19 cellular contexts compared by ENCODE assay signal in the genomic region with DNA sequence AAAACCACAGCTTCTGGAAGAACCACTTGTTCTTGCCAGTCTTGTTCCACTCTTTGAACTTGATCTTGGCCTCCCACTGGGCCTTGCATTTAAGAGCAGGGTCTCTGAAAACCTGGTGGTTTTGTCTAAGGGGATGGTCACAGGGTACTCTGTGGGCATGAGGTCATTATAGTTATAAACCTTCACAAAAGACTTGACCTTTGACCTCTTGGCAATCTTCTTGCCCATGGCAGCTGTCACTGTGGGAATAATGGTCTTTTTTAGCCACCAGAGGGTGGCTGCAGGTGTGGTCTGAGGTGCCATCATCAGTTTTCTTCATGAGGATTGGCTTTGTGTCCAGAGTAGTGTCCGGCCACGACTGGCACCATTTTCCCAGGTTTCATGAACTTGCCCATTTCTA. TPM values are rescaled to one million over a fixed set of nuclear protein-coding genes. Genes with fewer than 3 reads are reported as not detected.
DNase-seq lines count a peak whose midpoint lies in the region; ATAC-seq, FAIRE-seq and TF ChIP-seq lines count a peak whose summit lies in the region.
"Had no signal": no experiment of that assay in that cellular context is flagged by ENCODE, and none has a peak within 500 bp of the region (broad histone marks: within the 10 kb centered on the region; RNA-seq: fewer than 3 reads in every experiment).

No MANE protein-coding gene starts in this region.

- H3K27me3 Mint-ChIP-seq in activated CD4-positive, alpha-beta T cell treated with anti-CD3 and anti-CD28 coated beads, Interleukin-2, amount 10 ng/mL, durations not matched to agents 24 days and 14 days = no peaks in the 10 kb centered on the region

- H3K27ac Mint-ChIP-seq in activated CD4-positive, alpha-beta T cell treated with anti-CD3 and anti-CD28 coated beads, Interleukin-2, amount 10 ng/mL, durations not matched to agents 24 days and 14 days = peak overlapping the region; percentile 66
- H3K27ac Mint-ChIP-seq: HFFc6 had no signal

- 97% methylated on average over 2 of the region's 2 CpGs for WGBS in liver

- H3K4me1 Mint-ChIP-seq in activated CD4-positive, alpha-beta T cell treated with anti-CD3 and anti-CD28 coated beads, Interleukin-2, amount 10 ng/mL, durations not matched to agents 24 days and 14 days = peaks cover 21% of the 10 kb centered on the region

- DNase-seq in activated CD4-positive, alpha-beta T cell treated with anti-CD3 and anti-CD28 coated beads, Interleukin-2, amount 10 ng/mL, durations not matched to agents 24 days and 14 days = no peak
- no peak for DNase-seq in activated CD4-positive, alpha-beta T cell treated with anti-CD3 and anti-CD28 coated beads, Interleukin-2, amount 50 U/mL, for 1 hour
- DNase-seq in A673 (ENCODE audit: low spot score) = no peak
- no peak for DNase-seq in GM19239 (ENCODE audit: insufficient read length, low spot score)
- no peak for DNase-seq in medulla oblongata (ENCODE audit: extremely low spot score)
- DNase-seq: AML-193, DND-41, H7, HFFc6, KG1, NCI-H1930, NCI-H2171, NCI-H526, OCI-M1, SHP77 had no signal

- H3K27ac ChIP-seq in A673 (ENCODE audit: low read depth, low read length, poor library complexity, severe bottlenecking) (no peak overlapping the region), liver (ENCODE audit: low read depth in 1 of 2, low read length in 2 of 2) (no peak overlapping the region)
- H3K27ac ChIP-seq: C4-2B, SK-N-MC had no signal

- peaks cover 42% of the 10 kb centered on the region for H3K36me3 Mint-ChIP-seq in activated CD4-positive, alpha-beta T cell treated with anti-CD3 and anti-CD28 coated beads, Interleukin-2, amount 10 ng/mL, durations not matched to agents 24 days and 14 days (ENCODE audit: low read depth)

- H3K4me3 Mint-ChIP-seq in activated CD4-positive, alpha-beta T cell treated with anti-CD3 and anti-CD28 coated beads, Interleukin-2, amount 10 ng/mL, durations not matched to agents 24 days and 14 days = no peak overlapping the region
- H3K4me3 Mint-ChIP-seq: HFFc6 had no signal

- TF ChIP-seq RAD21 in liver (IDR thresholded peaks at IDR 0.05) = no peak

- no peak for ATAC-seq in esophagus mucosa

- no peaks in the 10 kb centered on the region for H3K9me3 Mint-ChIP-seq in activated CD4-positive, alpha-beta T cell treated with anti-CD3 and anti-CD28 coated beads, Interleukin-2, amount 10 ng/mL, durations not matched to agents 24 days and 14 days
- H3K9me3 Mint-ChIP-seq: HFFc6 had no signal

- CTCF ChIA-PET in A673 (lab: Charles Lee) = no interaction called here

- peaks cover 28% of the 10 kb centered on the region for H3K36me3 ChIP-seq in A673 (ENCODE audit: insufficient read depth, low read length, poor library complexity, severe bottlenecking)
- peaks cover 4 to 14% (median 5%) of the 10 kb centered on the region in 4 donors for H3K36me3 ChIP-seq in liver (ENCODE audit: control insufficient read depth in 4 of 4, insufficient read depth in 3 of 4, low read depth in 1 of 4, low read length in 3 of 4)

- no peak for TF ChIP-seq CTCF in A673 (conservative IDR thresholded peaks at IDR 0.05; ENCODE audit: low read depth, low read length)
- no peak for TF ChIP-seq CTCF in liver (IDR thresholded peaks at IDR 0.05; ENCODE audit: low read depth, low read length, missing input control)

- H3K27me3 ChIP-seq in A673 (replicated peaks; ENCODE audit: insufficient read depth, low read depth, low read length, poor library complexity) (no peaks in the 10 kb centered on the region), liver (ENCODE audit: control insufficient read depth in 4 of 4, insufficient read depth in 4 of 4, low read length in 3 of 4) (no peaks in the 10 kb centered on the region)

- H3K9me3 ChIP-seq in A673 (ENCODE audit: low read depth, low read length, poor library complexity, severe bottlenecking) = no peaks in the 10 kb centered on the region
- H3K9me3 ChIP-seq in liver (ENCODE audit: control insufficient read depth in 4 of 4, low read length in 3 of 4) = no peaks in the 10 kb centered on the region

- H3K4me1 ChIP-seq in A673 (ENCODE audit: insufficient read depth, low read length, poor library complexity, severe bottlenecking) (no peaks in the 10 kb centered on the region), liver (ENCODE audit: control insufficient read depth in 4 of 4, insufficient read depth in 4 of 4, low read length in 3 of 4) (no peaks in the 10 kb centered on the region)

- BruUV-seq in A673 (replicated peaks; lab: Mats Ljungman, UMichigan) = TSS peak; percentile 9

- POLR2A ChIA-PET in A673 (lab: Charles Lee; ENCODE audit: low non-redundant PET) = no interaction called here

- intact Hi-C loops in activated CD4-positive, alpha-beta T cell treated with anti-CD3 and anti-CD28 coated beads, Interleukin-2, amount 10 ng/mL, durations not matched to agents 24 days and 14 days (cut with micrococcal nuclease) = no loop called here
- intact Hi-C loops in A673 (cut with micrococcal nuclease; ENCODE audit: unreplicated experiment) = no loop called here

- H3K4me3 ChIP-seq in A673 (ENCODE audit: low read depth, low read length, poor library complexity, severe bottlenecking) = no peak overlapping the region
- H3K4me3 ChIP-seq in liver (ENCODE audit: low read depth in 1 of 3, low read length in 3 of 3) = no peak overlapping the region
- H3K4me3 ChIP-seq: SK-N-MC had no signal

- FAIRE-seq in GM19239 (lab: Jason Lieb, UNC) = peak; percentile 37

- no peak overlapping the region for H3K9ac ChIP-seq in liver (ENCODE audit: low read depth in 1 of 2, low read length in 2 of 2)

TF ChIP-seq in liver, 16 proteins besides CTCF, POLR2A, EP300 and RAD21:
- TF ChIP-seq, protein P1, sequence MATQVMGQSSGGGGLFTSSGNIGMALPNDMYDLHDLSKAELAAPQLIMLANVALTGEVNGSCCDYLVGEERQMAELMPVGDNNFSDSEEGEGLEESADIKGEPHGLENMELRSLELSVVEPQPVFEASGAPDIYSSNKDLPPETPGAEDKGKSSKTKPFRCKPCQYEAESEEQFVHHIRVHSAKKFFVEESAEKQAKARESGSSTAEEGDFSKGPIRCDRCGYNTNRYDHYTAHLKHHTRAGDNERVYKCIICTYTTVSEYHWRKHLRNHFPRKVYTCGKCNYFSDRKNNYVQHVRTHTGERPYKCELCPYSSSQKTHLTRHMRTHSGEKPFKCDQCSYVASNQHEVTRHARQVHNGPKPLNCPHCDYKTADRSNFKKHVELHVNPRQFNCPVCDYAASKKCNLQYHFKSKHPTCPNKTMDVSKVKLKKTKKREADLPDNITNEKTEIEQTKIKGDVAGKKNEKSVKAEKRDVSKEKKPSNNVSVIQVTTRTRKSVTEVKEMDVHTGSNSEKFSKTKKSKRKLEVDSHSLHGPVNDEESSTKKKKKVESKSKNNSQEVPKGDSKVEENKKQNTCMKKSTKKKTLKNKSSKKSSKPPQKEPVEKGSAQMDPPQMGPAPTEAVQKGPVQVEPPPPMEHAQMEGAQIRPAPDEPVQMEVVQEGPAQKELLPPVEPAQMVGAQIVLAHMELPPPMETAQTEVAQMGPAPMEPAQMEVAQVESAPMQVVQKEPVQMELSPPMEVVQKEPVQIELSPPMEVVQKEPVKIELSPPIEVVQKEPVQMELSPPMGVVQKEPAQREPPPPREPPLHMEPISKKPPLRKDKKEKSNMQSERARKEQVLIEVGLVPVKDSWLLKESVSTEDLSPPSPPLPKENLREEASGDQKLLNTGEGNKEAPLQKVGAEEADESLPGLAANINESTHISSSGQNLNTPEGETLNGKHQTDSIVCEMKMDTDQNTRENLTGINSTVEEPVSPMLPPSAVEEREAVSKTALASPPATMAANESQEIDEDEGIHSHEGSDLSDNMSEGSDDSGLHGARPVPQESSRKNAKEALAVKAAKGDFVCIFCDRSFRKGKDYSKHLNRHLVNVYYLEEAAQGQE (IDR thresholded peaks at IDR 0.05) = no peak
- peak; percentile 25 for TF ChIP-seq NR2F2 (IDR thresholded peaks at IDR 0.05)

RNA-seq across cellular contexts. Expression of a gene that starts 9.1 kb away (rescaled TPM):
- 120 and 122 TPM in 2 replicates for total RNA-seq in activated CD4-positive, alpha-beta T cell treated with anti-CD3 and anti-CD28 coated beads, Interleukin-2, amount 10 ng/mL, durations not matched to agents 24 days and 14 days
- 56.0 and 70.9 TPM in 2 replicates for total RNA-seq in A673 (2021)
- 10 to 100 TPM; 15.6 to 22.9 TPM for total RNA-seq in liver
- 1 to 10 TPM; 3.1 to 5.2 TPM for polyA plus RNA-seq in liver
- total RNA-seq in esophagus mucosa = 12.8 TPM

RNA-seq across cellular contexts. Expression of a gene that starts 40.9 kb away (rescaled TPM):
- total RNA-seq in activated CD4-positive, alpha-beta T cell treated with anti-CD3 and anti-CD28 coated beads, Interleukin-2, amount 10 ng/mL, durations not matched to agents 24 days and 14 days = 0.14 and 0.21 TPM in 2 replicates
- total RNA-seq in A673 (2021) (1.1 TPM in 2 replicates), liver (under 1 TPM; 0.05 to 0.08 TPM), esophagus mucosa (0.12 TPM)
- under 1 TPM; 0.05 to 0.47 TPM for polyA plus RNA-seq in liver

RNA-seq across cellular contexts. Expression of a gene that starts 50.3 kb away (rescaled TPM):
- total RNA-seq in activated CD4-positive, alpha-beta T cell treated with anti-CD3 and anti-CD28 coated beads, Interleukin-2, amount 10 ng/mL, durations not matched to agents 24 days and 14 days = 3.0 and 3.1 TPM in 2 replicates
- total RNA-seq in A673 (2021) (9.6 and 11.8 TPM in 2 replicates), liver (1 to 10 TPM; 1.5 to 1.9 TPM), esophagus mucosa (4.9 TPM)
- under 1 TPM; 0.38 to 0.80 TPM for polyA plus RNA-seq in liver
